In the genomic region with DNA sequence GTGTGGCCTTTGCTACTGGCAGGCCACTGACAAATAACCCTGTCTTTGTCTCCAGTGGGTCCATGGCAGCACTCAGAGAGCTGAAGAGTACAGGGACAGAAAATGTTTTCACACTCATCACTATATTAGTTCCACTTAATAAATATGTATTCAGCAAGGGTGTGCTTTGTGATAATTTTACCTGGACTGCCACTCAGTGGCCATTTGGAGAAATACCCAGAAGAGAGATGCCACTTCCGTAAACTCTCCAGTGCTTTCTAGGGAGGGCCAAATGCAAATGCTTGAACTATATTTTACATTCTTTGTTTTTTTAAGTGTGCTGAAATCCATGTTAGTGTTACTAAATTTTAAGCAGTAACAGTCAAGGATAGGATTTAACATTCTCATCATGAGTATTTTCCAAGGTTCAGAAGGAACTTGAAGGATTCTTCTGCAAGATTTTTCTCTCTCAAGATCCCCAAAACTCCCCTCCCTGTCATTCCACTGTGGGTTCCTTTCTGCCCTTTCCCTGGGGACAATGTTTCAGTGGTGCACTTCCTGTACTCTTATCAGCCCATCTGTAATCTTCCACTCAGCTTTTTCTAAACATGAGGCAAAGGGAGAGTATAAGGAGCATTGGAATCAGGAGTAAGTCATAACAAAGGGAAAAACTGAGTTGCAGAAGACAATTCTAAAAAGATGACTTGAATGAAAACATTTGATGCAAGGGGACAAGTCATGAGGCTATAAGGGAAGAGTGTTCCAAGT, we compare ENCODE assay signal across 9 cellular contexts. TPM values are rescaled to one million over a fixed set of nuclear protein-coding genes. Genes with fewer than 3 reads are reported as not detected.
DNase-seq lines count a peak whose midpoint lies in the region; ATAC-seq and TF ChIP-seq lines count a peak whose summit lies in the region.
"Had no signal": no experiment of that assay in that cellular context is flagged by ENCODE, and none has a peak within 500 bp of the region (broad histone marks: within the 10 kb centered on the region; RNA-seq: fewer than 3 reads in every experiment).

No MANE protein-coding gene starts in this region.

- intact Hi-C loops in esophagus squamous epithelium (cut with DNase I) = no loop called here
- intact Hi-C loops in aorta (cut with DNase I) = no loop called here

- DNase-seq in NCI-H2196 (lab: John Stamatoyannopoulos, UW; ENCODE audit: unreplicated experiment) (peak; percentile 25), esophagus squamous epithelium (lab: John Stamatoyannopoulos, UW) (no peak), upper lobe of left lung (no peak), aorta (no peak)
- DNase-seq in activated CD8-positive, alpha-beta T cell treated with anti-CD3 and anti-CD28 coated beads, Interleukin-2, amount 10 ng/mL, durations not matched to agents 7 days and 5 days = no peak

- H3K36me3 ChIP-seq in esophagus squamous epithelium = no peaks in the 10 kb centered on the region
- no peaks in the 10 kb centered on the region for H3K36me3 ChIP-seq in upper lobe of left lung
- no peaks in the 10 kb centered on the region for H3K36me3 ChIP-seq in aorta (ENCODE audit: control insufficient read depth in 1 of 2, insufficient read depth in 2 of 2, low read length in 1 of 2)

- H3K27ac Mint-ChIP-seq in activated CD8-positive, alpha-beta T cell treated with anti-CD3 and anti-CD28 coated beads, Interleukin-2, amount 10 ng/mL, durations not matched to agents 7 days and 5 days = no peak overlapping the region

- ATAC-seq in GM18519 (IDR thresholded peaks at IDR 0.05; ENCODE audit: low FRiP score, unreplicated experiment) = peak; percentile 89
- no peak for ATAC-seq in upper lobe of left lung (ENCODE audit: low FRiP score in 2 of 2)
- ATAC-seq in activated CD8-positive, alpha-beta T cell treated with anti-CD3 and anti-CD28 coated beads, Interleukin-2, amount 10 ng/mL, durations not matched to agents 7 days and 5 days = no peak
- ATAC-seq in aorta (ENCODE audit: low FRiP score) = no peak
- ATAC-seq in HG03139 (IDR thresholded peaks at IDR 0.05; ENCODE audit: unreplicated experiment) = no peak

- no peaks in the 10 kb centered on the region for H3K4me1 ChIP-seq in esophagus squamous epithelium
- H3K4me1 ChIP-seq in upper lobe of left lung = no peaks in the 10 kb centered on the region
- H3K4me1 ChIP-seq in aorta (ENCODE audit: control insufficient read depth in 1 of 2, insufficient read depth in 2 of 2, low read length in 2 of 2) = no peaks in the 10 kb centered on the region

- H3K27me3 ChIP-seq in esophagus squamous epithelium (no peaks in the 10 kb centered on the region), upper lobe of left lung (no peaks in the 10 kb centered on the region), aorta (ENCODE audit: control insufficient read depth in 1 of 2, insufficient read depth in 2 of 2, low read length in 1 of 2) (no peaks in the 10 kb centered on the region)

- TF ChIP-seq EP300 in upper lobe of left lung (IDR thresholded peaks at IDR 0.05) = no peak

- H3K27ac ChIP-seq in 22Rv1 (no peak overlapping the region), esophagus squamous epithelium (no peak overlapping the region), upper lobe of left lung (no peak overlapping the region), aorta (ENCODE audit: low read depth in 1 of 2, low read length in 2 of 2) (no peak overlapping the region)

- no peak overlapping the region for H3K4me3 Mint-ChIP-seq in activated CD8-positive, alpha-beta T cell treated with anti-CD3 and anti-CD28 coated beads, Interleukin-2, amount 10 ng/mL, durations not matched to agents 7 days and 5 days

- WGBS in esophagus squamous epithelium, 2 donors = 14 to 43% methylated on average over 1 of the region's 1 CpG
- 25 to 83% methylated on average over 1 of the region's 1 CpG for WGBS in upper lobe of left lung, 2 donors
- WGBS in aorta, 2 donors = 23 to 27% methylated on average over 1 of the region's 1 CpG

- POLR2A ChIA-PET in activated CD8-positive, alpha-beta T cell treated with anti-CD3 and anti-CD28 coated beads, Interleukin-2, amount 10 ng/mL, durations not matched to agents 7 days and 5 days (lab: Charles Lee) = no interaction called here

- TF ChIP-seq POLR2A in esophagus squamous epithelium (IDR thresholded peaks at IDR 0.05) (no peak), upper lobe of left lung (IDR thresholded peaks at IDR 0.05) (no peak)

- H3K36me3 Mint-ChIP-seq in activated CD8-positive, alpha-beta T cell treated with anti-CD3 and anti-CD28 coated beads, Interleukin-2, amount 10 ng/mL, durations not matched to agents 7 days and 5 days (ENCODE audit: low read depth) = no peaks in the 10 kb centered on the region

- no peaks in the 10 kb centered on the region for H3K4me1 Mint-ChIP-seq in activated CD8-positive, alpha-beta T cell treated with anti-CD3 and anti-CD28 coated beads, Interleukin-2, amount 10 ng/mL, durations not matched to agents 7 days and 5 days (ENCODE audit: low read depth)

- no peaks in the 10 kb centered on the region for H3K9me3 Mint-ChIP-seq in activated CD8-positive, alpha-beta T cell treated with anti-CD3 and anti-CD28 coated beads, Interleukin-2, amount 10 ng/mL, durations not matched to agents 7 days and 5 days (ENCODE audit: insufficient read depth)

- no peaks in the 10 kb centered on the region for H3K9me3 ChIP-seq in esophagus squamous epithelium
- H3K9me3 ChIP-seq in upper lobe of left lung = no peaks in the 10 kb centered on the region
- no peaks in the 10 kb centered on the region for H3K9me3 ChIP-seq in aorta (ENCODE audit: control insufficient read depth, low read length)

- no peaks in the 10 kb centered on the region for H3K27me3 Mint-ChIP-seq in activated CD8-positive, alpha-beta T cell treated with anti-CD3 and anti-CD28 coated beads, Interleukin-2, amount 10 ng/mL, durations not matched to agents 7 days and 5 days (ENCODE audit: low read depth)

- no peak overlapping the region for H3K4me3 ChIP-seq in esophagus squamous epithelium
- no peak overlapping the region for H3K4me3 ChIP-seq in upper lobe of left lung
- H3K4me3 ChIP-seq in aorta (ENCODE audit: low read length in 2 of 2) = no peak overlapping the region

- CTCF ChIA-PET in activated CD8-positive, alpha-beta T cell treated with anti-CD3 and anti-CD28 coated beads, Interleukin-2, amount 10 ng/mL, durations not matched to agents 7 days and 5 days (lab: Charles Lee) = no interaction called here

- TF ChIP-seq CTCF in 22Rv1 (IDR thresholded peaks at IDR 0.05) (peak; percentile 47), esophagus squamous epithelium (IDR thresholded peaks at IDR 0.05) (peak in 4 of 6 experiments; percentile 22 to 55 (median 34)), upper lobe of left lung (IDR thresholded peaks at IDR 0.05) (peak in 4 of 6 experiments; percentile 14 to 48 (median 40))

RNA-seq across cellular contexts. Expression of gene TFDP3, which starts 46.0 kb away (rescaled TPM):
- total RNA-seq in esophagus squamous epithelium (not detected), upper lobe of left lung (not detected), aorta (not detected)
- not detected for total RNA-seq in activated CD8-positive, alpha-beta T cell treated with anti-CD3 and anti-CD28 coated beads, Interleukin-2, amount 10 ng/mL, durations not matched to agents 7 days and 5 days
- not detected for polyA plus RNA-seq in aorta
- total RNA-seq: skeletal muscle tissue had no signal
